In genomic region chr12:15534322-15534721, GRCh38 we compare ENCODE assay signal across 8 cellular contexts.
DNase-seq lines count a peak whose midpoint lies in the region; ATAC-seq and TF ChIP-seq lines count a peak whose summit lies in the region.

No MANE protein-coding gene starts in this region.

- peak; percentile 74 for ATAC-seq in HG02938 (IDR thresholded peaks at IDR 0.05; ENCODE audit: unreplicated experiment)

- H3K27me3 Mint-ChIP-seq in immature natural killer cell (ENCODE audit: low read depth in 3 of 3): no peaks in the 10 kb centered on the region

- in situ Hi-C loops in SK-MEL-5 (cut with HindIII; ENCODE audit: low pct_unique_long_range_greater_than_20kb, low sequenced_read_pairs): no loop called here

- H3K4me1 Mint-ChIP-seq in immature natural killer cell: no peaks in the 10 kb centered on the region

- DNase-seq in SIG-M5 treated with dmso at 0.1 percent for 504 hours (lab: John Stamatoyannopoulos, UW; ENCODE audit: unreplicated experiment) (peak; percentile 78), SIG-M5 (lab: John Stamatoyannopoulos, UW) (no peak), SK-MEL-5 (ENCODE audit: low read depth, low spot score) (peak; percentile 41), immature natural killer cell (peak in 2 of 3 donors; percentile 9 to 30), NCI-H526 treated with DMSO at 0.1 percent for 48 hours (lab: John Stamatoyannopoulos, UW) (no peak), NCI-H187 (lab: John Stamatoyannopoulos, UW) (no peak), HEK293T (ENCODE audit: extremely low spot score) (no peak)

- H3K36me3 Mint-ChIP-seq in immature natural killer cell: no peaks in the 10 kb centered on the region

- peak overlapping the region; percentile 47 to 79 (median 72) for H3K27ac Mint-ChIP-seq in immature natural killer cell

- peak overlapping the region in 4 of 5 donors; percentile 22 to 77 (median 62) for H3K4me3 Mint-ChIP-seq in immature natural killer cell

- POLR2A ChIA-PET in HEK293T (lab: Yijun Ruan, JAX): no interaction called here

- CTCF ChIA-PET in HEK293T (lab: Yijun Ruan, JAX): interaction anchor here (0.6 to 2.3 kb wide), 5 partner anchors 28 to 336 kb away, joined by 3 to 21 read pairs (median 4); no protein-coding TSS in a partner anchor

- H3K9me3 Mint-ChIP-seq in immature natural killer cell: no peaks in the 10 kb centered on the region

TF ChIP-seq in HEK293T, 16 proteins besides CTCF, POLR2A, EP300 and RAD21:
- no peak for TF ChIP-seq FOXM1 (IDR thresholded peaks at IDR 0.05; ENCODE audit: borderline replicate concordance)
- TF ChIP-seq L3MBTL2 (conservative IDR thresholded peaks at IDR 0.05): no peak
- no peak for TF ChIP-seq ELF4 (IDR thresholded peaks at IDR 0.05)
- no peak for TF ChIP-seq LEF1 (IDR thresholded peaks at IDR 0.05; ENCODE audit: borderline replicate concordance)
- no peak for TF ChIP-seq FOXA1 (IDR thresholded peaks at IDR 0.05)
- TF ChIP-seq NFRKB (IDR thresholded peaks at IDR 0.05): no peak
- no peak for TF ChIP-seq ARNT (IDR thresholded peaks at IDR 0.05)
- TF ChIP-seq SP1 (IDR thresholded peaks at IDR 0.05): no peak
- TF ChIP-seq SUZ12 (IDR thresholded peaks at IDR 0.05): no peak
- no peak for TF ChIP-seq TARDBP (IDR thresholded peaks at IDR 0.05)
- TF ChIP-seq, protein P1, sequence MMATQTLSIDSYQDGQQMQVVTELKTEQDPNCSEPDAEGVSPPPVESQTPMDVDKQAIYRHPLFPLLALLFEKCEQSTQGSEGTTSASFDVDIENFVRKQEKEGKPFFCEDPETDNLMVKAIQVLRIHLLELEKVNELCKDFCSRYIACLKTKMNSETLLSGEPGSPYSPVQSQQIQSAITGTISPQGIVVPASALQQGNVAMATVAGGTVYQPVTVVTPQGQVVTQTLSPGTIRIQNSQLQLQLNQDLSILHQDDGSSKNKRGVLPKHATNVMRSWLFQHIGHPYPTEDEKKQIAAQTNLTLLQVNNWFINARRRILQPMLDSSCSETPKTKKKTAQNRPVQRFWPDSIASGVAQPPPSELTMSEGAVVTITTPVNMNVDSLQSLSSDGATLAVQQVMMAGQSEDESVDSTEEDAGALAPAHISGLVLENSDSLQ (IDR thresholded peaks at IDR 0.05): no peak
- no peak for TF ChIP-seq FOXK2 (IDR thresholded peaks at IDR 0.05)
- no peak for TF ChIP-seq BHLHE40 (IDR thresholded peaks at IDR 0.05; ENCODE audit: borderline replicate concordance)
- TF ChIP-seq ZNF384 (IDR thresholded peaks at IDR 0.05): no peak
- no peak for TF ChIP-seq CTBP1 (IDR thresholded peaks at IDR 0.05; ENCODE audit: borderline replicate concordance)
- no peak for TF ChIP-seq HDGF (IDR thresholded peaks at IDR 0.05; ENCODE audit: borderline replicate concordance)

Comparison
In these comparisons a context has a peak if more than half of its experiments do, and no peak if none do; other contexts are left out.
1. DNase-seq: peak in SIG-M5 treated with dmso at 0.1 percent for 504 hours (single experiment), SK-MEL-5 (single experiment) and immature natural killer cell (2 of 3); none in SIG-M5 (single experiment), NCI-H526 treated with DMSO at 0.1 percent for 48 hours (single experiment), NCI-H187 (0 of 2) and HEK293T (single experiment).